15 cellular contexts compared by ENCODE assay signal in genomic region chr10:90635111-90635798, GRCh38.
"Had no signal": no experiment of that assay in that cellular context is flagged by ENCODE, and none has a peak within 500 bp of the region (broad histone marks: within the 10 kb centered on the region; RNA-seq: fewer than 3 reads in every experiment).

No MANE protein-coding gene starts in this region.

- DNase-seq: activated CD4-positive, alpha-beta T cell treated with anti-CD3 and anti-CD28 coated beads, Interleukin-2, amount 10 ng/mL, durations not matched to agents 7 days and 5 days; activated CD4-positive, CD25-positive, alpha-beta regulatory T cell; activated CD8-positive, alpha-beta memory T cell treated with anti-CD3 and anti-CD28 coated beads for 24 hours; activated naive CD4-positive, alpha-beta T cell treated with anti-CD3 and anti-CD28 coated beads for 36 hours; cortex of kidney; effector CD8-positive, alpha-beta T cell; gastrocnemius medialis; left lung; mesenchymal stem cell; pancreas; thyroid gland; uterus had no signal

- H3K9me3 ChIP-seq: gastrocnemius medialis, left lung, pancreas, thyroid gland, uterus had no signal

- H3K27ac Mint-ChIP-seq: activated CD4-positive, alpha-beta T cell treated with anti-CD3 and anti-CD28 coated beads, Interleukin-2, amount 10 ng/mL, durations not matched to agents 7 days and 5 days; activated naive CD4-positive, alpha-beta T cell treated with anti-CD3 and anti-CD28 coated beads for 36 hours; activated T-helper 17 cell treated with anti-CD3 and anti-CD28 coated beads, Interleukin-2, amount 50 U/mL, for 72 hours had no signal

- H3K4me1 Mint-ChIP-seq: activated CD4-positive, alpha-beta T cell treated with anti-CD3 and anti-CD28 coated beads, Interleukin-2, amount 10 ng/mL, durations not matched to agents 7 days and 5 days; activated T-helper 17 cell treated with anti-CD3 and anti-CD28 coated beads, Interleukin-2, amount 50 U/mL, for 72 hours; central memory CD8-positive, alpha-beta T cell had no signal

- H3K27ac ChIP-seq: gastrocnemius medialis, left lung, pancreas, skin epidermis, thyroid gland, uterus had no signal

- H3K4me1 ChIP-seq: gastrocnemius medialis, left lung, pancreas, thyroid gland, uterus had no signal

- H3K4me3 ChIP-seq: gastrocnemius medialis, left lung, pancreas, skin epidermis, thyroid gland, uterus had no signal

- H3K27me3 Mint-ChIP-seq: activated CD4-positive, alpha-beta T cell treated with anti-CD3 and anti-CD28 coated beads, Interleukin-2, amount 10 ng/mL, durations not matched to agents 7 days and 5 days; activated T-helper 17 cell treated with anti-CD3 and anti-CD28 coated beads, Interleukin-2, amount 50 U/mL, for 72 hours; central memory CD8-positive, alpha-beta T cell had no signal

- H3K27me3 ChIP-seq: gastrocnemius medialis, left lung, pancreas, thyroid gland, uterus had no signal

- H3K4me3 Mint-ChIP-seq: activated CD4-positive, alpha-beta T cell treated with anti-CD3 and anti-CD28 coated beads, Interleukin-2, amount 10 ng/mL, durations not matched to agents 7 days and 5 days; activated naive CD4-positive, alpha-beta T cell treated with anti-CD3 and anti-CD28 coated beads for 36 hours; activated T-helper 17 cell treated with anti-CD3 and anti-CD28 coated beads, Interleukin-2, amount 50 U/mL, for 72 hours; central memory CD8-positive, alpha-beta T cell had no signal

- H3K36me3 ChIP-seq: gastrocnemius medialis, left lung, pancreas, thyroid gland, uterus had no signal

- H3K9me3 Mint-ChIP-seq: activated CD4-positive, alpha-beta T cell treated with anti-CD3 and anti-CD28 coated beads, Interleukin-2, amount 10 ng/mL, durations not matched to agents 7 days and 5 days; activated T-helper 17 cell treated with anti-CD3 and anti-CD28 coated beads, Interleukin-2, amount 50 U/mL, for 72 hours; central memory CD8-positive, alpha-beta T cell had no signal

- ATAC-seq: activated T-helper 17 cell treated with anti-CD3 and anti-CD28 coated beads, Interleukin-2, amount 50 U/mL, for 72 hours; gastrocnemius medialis; left lung; pancreas had no signal
